12 cellular contexts compared by ENCODE assay signal in genomic region chr4:185592845-185593488, GRCh38. TPM values are rescaled to one million over a fixed set of nuclear protein-coding genes. Genes with fewer than 3 reads are reported as not detected.
DNase-seq lines count a peak whose midpoint lies in the region; ATAC-seq and TF ChIP-seq lines count a peak whose summit lies in the region.
"Had no signal": no experiment of that assay in that cellular context is flagged by ENCODE, and none has a peak within 500 bp of the region (broad histone marks: within the 10 kb centered on the region; RNA-seq: fewer than 3 reads in every experiment).

No MANE protein-coding gene starts in this region.

- no peak overlapping the region for H3K9ac ChIP-seq in neuronal stem cell (ENCODE audit: low read depth, low read length, poor library complexity)

- no CpG with 5 or more reads among the region's 9 CpGs for WGBS in neuronal stem cell (ENCODE audit: extremely low coverage in 2 of 2, insufficient read length in 2 of 2, insufficient replicate concordance in 1 of 2), 2 donors

- H2BK12ac ChIP-seq in neuronal stem cell (ENCODE audit: low read length): no peak overlapping the region

- peaks cover 0 to 2% of the 10 kb centered on the region in 2 donors for H3K9me3 ChIP-seq in neuronal stem cell (replicated peaks in 1 of 2; ENCODE audit: control insufficient read depth in 2 of 2, insufficient read depth in 1 of 2, low read depth in 1 of 2, low read length in 2 of 2)
- H3K9me3 ChIP-seq: spleen had no signal

- H2AFZ ChIP-seq in neuronal stem cell (ENCODE audit: low read length): no peak overlapping the region

- no peak overlapping the region for H4K8ac ChIP-seq in neuronal stem cell (ENCODE audit: low read depth, low read length)

- no peak overlapping the region for H3K23ac ChIP-seq in neuronal stem cell (ENCODE audit: low read depth, low read length, poor library complexity)

- CTCF ChIA-PET in GM10248 (lab: Yijun Ruan, JAX): interaction anchor here (1.4 kb wide), 1 partner anchor 119 kb away, joined by 3 read pairs; no protein-coding TSS in a partner anchor

- no peak overlapping the region for H3K4ac ChIP-seq in neuronal stem cell (ENCODE audit: low read length)

- peak overlapping the region; percentile 36 for H3K18ac ChIP-seq in neuronal stem cell (ENCODE audit: low read length)

- H3K27ac ChIP-seq in neuronal stem cell (replicated peaks; ENCODE audit: low read length): no peak overlapping the region
- H3K27ac ChIP-seq: spleen had no signal

- H4K91ac ChIP-seq in neuronal stem cell (ENCODE audit: low read depth, low read length, poor library complexity): peak overlapping the region; percentile 32

- POLR2A ChIA-PET in GM10248 (lab: Yijun Ruan, JAX): no interaction called here

- TF ChIP-seq CTCF in GM10248 (IDR thresholded peaks at IDR 0.05; ENCODE audit: control extremely low read depth, extremely low read depth, low read depth, missing control alignments) (peak; percentile 5), fibroblast of mammary gland (conservative IDR thresholded peaks at IDR 0.05; ENCODE audit: control insufficient read depth, insufficient read depth, low read depth, low read length) (no peak)

- H3K4me3 ChIP-seq in fibroblast of mammary gland (ENCODE audit: control insufficient read depth, low read depth, low read length) (no peak overlapping the region), neuronal stem cell (ENCODE audit: low read length in 2 of 2) (no peak overlapping the region)
- H3K4me3 ChIP-seq: spleen had no signal

- H3K4me2 ChIP-seq in neuronal stem cell (ENCODE audit: insufficient read depth, low read length, poor library complexity, severe bottlenecking): no peak overlapping the region

- in situ Hi-C loops in ACHN (cut with HindIII; ENCODE audit: low pct_ligation_motif_present, low pct_unique_long_range_greater_than_20kb, low sequenced_read_pairs): no loop called here

- no peak overlapping the region for H3K14ac ChIP-seq in neuronal stem cell (ENCODE audit: low read length)

- no peaks in the 10 kb centered on the region for H3K27me3 ChIP-seq in neuronal stem cell (ENCODE audit: control insufficient read depth in 3 of 3, insufficient read depth in 3 of 3, low read depth in 1 of 3, low read length in 3 of 3)

- no peaks in the 10 kb centered on the region for H3K79me1 ChIP-seq in neuronal stem cell (ENCODE audit: low read depth, low read length)

- H2AK5ac ChIP-seq in neuronal stem cell (ENCODE audit: low read depth, low read length): no peak overlapping the region

- no peak overlapping the region for H2BK120ac ChIP-seq in neuronal stem cell (ENCODE audit: low read depth, low read length)

- H2BK5ac ChIP-seq in neuronal stem cell (ENCODE audit: low read length): no peak overlapping the region

- H3K4me1 ChIP-seq in neuronal stem cell (ENCODE audit: control insufficient read depth in 2 of 2, insufficient read depth in 1 of 2, low read depth in 1 of 2, low read length in 2 of 2): peaks cover 0 to 1% of the 10 kb centered on the region in 2 donors

- H3K36me3 ChIP-seq in neuronal stem cell (replicated peaks in 1 of 2; ENCODE audit: control insufficient read depth in 2 of 2, insufficient read depth in 2 of 2, low read length in 2 of 2): peaks cover 0 to 4% of the 10 kb centered on the region in 2 donors
- H3K36me3 ChIP-seq: spleen had no signal

- no peak overlapping the region for H2BK15ac ChIP-seq in neuronal stem cell (ENCODE audit: low read length)

- DNase-seq in GM10248 (ENCODE audit: extremely low spot score) (no peak), RPMI7951 (ENCODE audit: low read depth) (peak; percentile 11), fibroblast of mammary gland (ENCODE audit: low read depth) (peak; percentile 22), neuronal stem cell (ENCODE audit: low spot score) (no peak), NCI-H1694 (lab: John Stamatoyannopoulos, UW) (no peak), ACHN (no peak)
- DNase-seq: activated naive CD4-positive, alpha-beta T cell; occipital lobe; spleen had no signal

- ATAC-seq in GM18861 (IDR thresholded peaks at IDR 0.05; ENCODE audit: unreplicated experiment): no peak
- no peak for ATAC-seq in HG02938 (IDR thresholded peaks at IDR 0.05; ENCODE audit: unreplicated experiment)
- ATAC-seq: SK-N-SH treated with all-trans-retinoic acid at 6 μM for 48 hours had no signal

RNA-seq across cellular contexts. Expression of gene PDLIM3, which starts 57.7 kb away (rescaled TPM):
- total RNA-seq in RPMI7951 (2014; rRNA removed; shearing (Covaris generic)): 13.6 and 21.7 TPM in 2 replicates
- polyA plus RNA-seq in neuronal stem cell (2013, experiment 1 of 2): 8.0 TPM
- polyA plus RNA-seq in neuronal stem cell (2013, experiment 2 of 2): 7.3 TPM

Comparison
In these comparisons a context has a peak if more than half of its experiments do, and no peak if none do; other contexts are left out.
1. DNase-seq: peak in RPMI7951 (single experiment) and fibroblast of mammary gland (single experiment); none in GM10248 (single experiment), neuronal stem cell (single experiment), NCI-H1694 (single experiment) and ACHN (single experiment).